8 cellular contexts compared by ENCODE assay signal in the genomic region with DNA sequence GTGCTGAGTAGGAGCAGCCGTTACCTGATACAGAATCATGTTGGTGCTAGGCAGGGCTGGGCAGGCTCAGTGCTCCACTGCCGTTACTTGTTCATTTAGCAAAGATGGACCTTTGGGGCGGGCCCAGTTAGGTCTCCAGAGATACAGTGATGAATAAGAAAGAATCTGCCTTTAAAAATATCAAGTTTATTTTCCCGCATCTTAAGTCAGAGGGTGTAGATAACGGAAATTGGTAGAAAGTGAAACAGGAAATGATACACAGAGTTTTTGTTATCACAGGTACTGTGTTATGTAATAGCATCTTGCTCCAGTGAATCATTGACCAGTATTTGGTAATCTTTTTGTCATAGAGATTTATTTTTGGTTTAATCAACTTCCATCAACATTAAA. TPM values are rescaled to one million over a fixed set of nuclear protein-coding genes. Genes with fewer than 3 reads are reported as not detected.
DNase-seq lines count a peak whose midpoint lies in the region; ATAC-seq, FAIRE-seq and TF ChIP-seq lines count a peak whose summit lies in the region.

No MANE protein-coding gene starts in this region.

- peaks cover 2% of the 10 kb centered on the region for H3K9me3 Mint-ChIP-seq in activated CD8-positive, alpha-beta T cell treated with anti-CD3 and anti-CD28 coated beads for 36 hours
- no peaks in the 10 kb centered on the region for H3K9me3 Mint-ChIP-seq in mesothelial cell of epicardium

- POLR2A ChIA-PET in activated CD8-positive, alpha-beta T cell treated with anti-CD3 and anti-CD28 coated beads for 36 hours (lab: Charles Lee): interaction anchor here (2.4 to 6.6 kb wide), 3 partner anchors 10 to 64 kb away, joined by 5 to 36 read pairs (median 19); no protein-coding TSS in a partner anchor

- TF ChIP-seq CTCF in activated CD8-positive, alpha-beta T cell treated with anti-CD3 and anti-CD28 coated beads for 36 hours (IDR thresholded peaks at IDR 0.05): no peak
- TF ChIP-seq CTCF in mesothelial cell of epicardium (IDR thresholded peaks at IDR 0.05; ENCODE audit: unreplicated experiment): no peak

- 37 to 49% (median 43%) methylated on average over 5 of the region's 5 CpGs for WGBS in small intestine, 3 donors

- peak; percentile 23 for ATAC-seq in GM19035 (IDR thresholded peaks at IDR 0.05; ENCODE audit: unreplicated experiment)
- ATAC-seq in HG03139 (IDR thresholded peaks at IDR 0.05; ENCODE audit: unreplicated experiment): peak; percentile 31
- ATAC-seq in activated CD8-positive, alpha-beta T cell treated with anti-CD3 and anti-CD28 coated beads for 36 hours: peak; percentile 45

- H3K27me3 ChIP-seq in small intestine (ENCODE audit: control insufficient read depth in 2 of 2, insufficient read depth in 2 of 2, low read length in 2 of 2): no peaks in the 10 kb centered on the region

- peak overlapping the region; percentile 98 for H3K4me3 Mint-ChIP-seq in activated CD8-positive, alpha-beta T cell treated with anti-CD3 and anti-CD28 coated beads for 36 hours
- H3K4me3 Mint-ChIP-seq in mesothelial cell of epicardium: no peak overlapping the region

- no peaks in the 10 kb centered on the region for H3K27me3 Mint-ChIP-seq in activated CD8-positive, alpha-beta T cell treated with anti-CD3 and anti-CD28 coated beads for 36 hours
- H3K27me3 Mint-ChIP-seq in mesothelial cell of epicardium (ENCODE audit: low read depth): no peaks in the 10 kb centered on the region

- H3K36me3 Mint-ChIP-seq in activated CD8-positive, alpha-beta T cell treated with anti-CD3 and anti-CD28 coated beads for 36 hours (ENCODE audit: low read depth): peaks cover 82% of the 10 kb centered on the region
- peaks cover 4% of the 10 kb centered on the region for H3K36me3 Mint-ChIP-seq in mesothelial cell of epicardium

- FAIRE-seq in small intestine (lab: Jason Lieb, UNC): no peak

- peaks cover 62% of the 10 kb centered on the region for H3K4me1 Mint-ChIP-seq in activated CD8-positive, alpha-beta T cell treated with anti-CD3 and anti-CD28 coated beads for 36 hours (ENCODE audit: low read depth)
- peaks cover 16% of the 10 kb centered on the region for H3K4me1 Mint-ChIP-seq in mesothelial cell of epicardium

- CTCF ChIA-PET in activated CD8-positive, alpha-beta T cell treated with anti-CD3 and anti-CD28 coated beads for 36 hours (lab: Charles Lee): no interaction called here

- peaks cover 0 to 7% of the 10 kb centered on the region in 2 donors for H3K4me1 ChIP-seq in small intestine (ENCODE audit: control insufficient read depth in 2 of 2, insufficient read depth in 1 of 2, low read depth in 1 of 2, low read length in 1 of 2)

- peaks cover 0 to 3% of the 10 kb centered on the region in 2 donors for H3K36me3 ChIP-seq in small intestine (ENCODE audit: control insufficient read depth in 2 of 2, insufficient read depth in 2 of 2, low read length in 2 of 2)

- no peak overlapping the region for H3K4me3 ChIP-seq in small intestine (ENCODE audit: low read depth in 1 of 2, low read length in 2 of 2)

- intact Hi-C loops in activated CD8-positive, alpha-beta T cell treated with anti-CD3 and anti-CD28 coated beads for 36 hours (cut with micrococcal nuclease): loop anchor here (2.0 kb wide), 1 partner anchor 17 kb away; no protein-coding TSS in a partner anchor

- H3K9me3 ChIP-seq in small intestine (ENCODE audit: control insufficient read depth, low read depth): no peaks in the 10 kb centered on the region

- peak overlapping the region; percentile 44 to 64 for H3K27ac ChIP-seq in small intestine (ENCODE audit: low read depth in 1 of 2, low read length in 1 of 2)

- DNase-seq in activated CD8-positive, alpha-beta T cell treated with anti-CD3 and anti-CD28 coated beads for 36 hours: peak; percentile 71
- DNase-seq in small intestine (peak; percentile 44), RKO (ENCODE audit: low spot score) (no peak), GM03348 (ENCODE audit: low spot score) (no peak), DMS79 (lab: John Stamatoyannopoulos, UW) (no peak), mesothelial cell of epicardium (ENCODE audit: low spot score in 2 of 2, unreplicated experiment in 2 of 2) (no peak)

- peak overlapping the region; percentile 84 for H3K27ac Mint-ChIP-seq in activated CD8-positive, alpha-beta T cell treated with anti-CD3 and anti-CD28 coated beads for 36 hours
- no peak overlapping the region for H3K27ac Mint-ChIP-seq in mesothelial cell of epicardium

RNA-seq across cellular contexts. Expression of gene TMEM131L, which starts 5.5 kb away (rescaled TPM):
- 10 to 100 TPM; 51.7 to 52.4 TPM for total RNA-seq in activated CD8-positive, alpha-beta T cell treated with anti-CD3 and anti-CD28 coated beads for 36 hours
- polyA plus RNA-seq in small intestine: 1 to 10 TPM in 1 of 3 donors, under 1 TPM in 2; 0.22 to 3.6 (median 0.27) TPM
- 11.0 to 13.9 TPM (median 11.4 TPM) in 3 replicates for total RNA-seq in mesothelial cell of epicardium

Comparison
In these comparisons a context has a peak if more than half of its experiments do, and no peak if none do; other contexts are left out.
1. DNase-seq: peak in activated CD8-positive, alpha-beta T cell treated with anti-CD3 and anti-CD28 coated beads for 36 hours (single experiment) and small intestine (single experiment); none in RKO (single experiment), GM03348 (single experiment), DMS79 (single experiment) and mesothelial cell of epicardium (0 of 2).
2. Peak in every context shown above with its lines, with median percentiles within 50 percentile points of each other: ATAC-seq.